ENCODE assay signal across 8 cellular contexts in genomic region chr4:165131247-165131832, GRCh38. TPM values are rescaled to one million over a fixed set of nuclear protein-coding genes. Genes with fewer than 3 reads are reported as not detected.
DNase-seq lines count a peak whose midpoint lies in the region; ATAC-seq and TF ChIP-seq lines count a peak whose summit lies in the region.

No MANE protein-coding gene starts in this region.

- TF ChIP-seq POLR2A in IMR-90 (IDR thresholded peaks at IDR 0.05; ENCODE audit: low read depth, low read length), result no peak

- POLR2A ChIA-PET in IMR-90 (lab: Charles Lee; ENCODE audit: unreplicated experiment), result no interaction called here
- POLR2A ChIA-PET in Panc1 (lab: Charles Lee), result no interaction called here

- in situ Hi-C loops in IMR-90 (cut with MboI; ENCODE audit: low sequenced_read_pairs) (loop anchor here (5.0 to 25.0 kb wide), 3 partner anchors 223 to 956 kb away; no protein-coding TSS in a partner anchor), Panc1 (cut with HindIII; ENCODE audit: low pct_unique_long_range_greater_than_20kb, low sequenced_read_pairs) (no loop called here)

- H3K9me3 ChIP-seq in IMR-90 (ENCODE audit: control insufficient read depth, insufficient read depth, low read length) (no peaks in the 10 kb centered on the region), Panc1 (ENCODE audit: control insufficient read depth, insufficient read depth, low read depth, low read length) (no peaks in the 10 kb centered on the region), tibial artery (no peaks in the 10 kb centered on the region)

- no peak overlapping the region for H2AK9ac ChIP-seq in IMR-90 (replicated peaks; ENCODE audit: low read depth, low read length, poor library complexity)

- H3K9ac ChIP-seq in IMR-90 (ENCODE audit: low read depth, low read length), result no peak overlapping the region

- H2BK15ac ChIP-seq in IMR-90 (ENCODE audit: low read depth, low read length), result no peak overlapping the region

- H3K23ac ChIP-seq in IMR-90 (ENCODE audit: low read depth, low read length), result no peak overlapping the region

- H4K5ac ChIP-seq in IMR-90 (ENCODE audit: low read depth, low read length), result no peak overlapping the region

- H3K18ac ChIP-seq in IMR-90 (ENCODE audit: low read depth, low read length), result no peak overlapping the region

- peak; percentile 77 for ATAC-seq in GM21515 (IDR thresholded peaks at IDR 0.05; ENCODE audit: unreplicated experiment)
- ATAC-seq in IMR-90 (ENCODE audit: low read depth), result peak; percentile 95
- ATAC-seq in Panc1, result peak; percentile 87

- no peak overlapping the region for H3K56ac ChIP-seq in IMR-90 (ENCODE audit: extremely low read depth, insufficient read depth, low read length)

- H3K36me3 ChIP-seq in IMR-90 (ENCODE audit: control insufficient read depth, insufficient read depth, low read length), result no peaks in the 10 kb centered on the region
- no peaks in the 10 kb centered on the region for H3K36me3 ChIP-seq in Panc1 (ENCODE audit: control insufficient read depth, insufficient read depth, low read length)
- H3K36me3 ChIP-seq in tibial artery, result no peaks in the 10 kb centered on the region

- H2BK5ac ChIP-seq in IMR-90 (ENCODE audit: low read depth, low read length, poor library complexity, severe bottlenecking), result no peak overlapping the region

- no peak overlapping the region for H2BK120ac ChIP-seq in IMR-90 (ENCODE audit: low read depth, low read length)

- H4K8ac ChIP-seq in IMR-90 (ENCODE audit: low read depth in 2 of 2, low read length in 2 of 2), result no peak overlapping the region

- WGBS in IMR-90 (ENCODE audit: extremely low coverage in 2 of 2, insufficient read length in 1 of 2), 2 experiments, result no CpG with 5 or more reads among the region's 9 CpGs

- H3K14ac ChIP-seq in IMR-90 (replicated peaks; ENCODE audit: low read depth, low read length), result no peak overlapping the region

- CTCF ChIA-PET in IMR-90 (lab: Yijun Ruan, JAX), result interaction anchor here (0.6 to 2.5 kb wide), 23 partner anchors 8 to 362 kb away, joined by 3 to 10 read pairs (median 4); partner anchors contain the start of gene TMEM192
- CTCF ChIA-PET in Panc1 (lab: Charles Lee), result interaction anchor here (0.6 to 1.3 kb wide), 5 partner anchors 19 to 334 kb away, joined by 3 to 5 read pairs (median 4); partner anchors contain the start of gene TMEM192

- intact Hi-C loops in IMR-90 (cut with micrococcal nuclease) (loop anchor here (1.0 kb wide), 2 partner anchors 212 to 334 kb away; no protein-coding TSS in a partner anchor), Panc1 (cut with micrococcal nuclease; ENCODE audit: unreplicated experiment) (loop anchor here (1.0 kb wide), 1 partner anchor 334 kb away; no protein-coding TSS in a partner anchor), tibial artery (cut with DNase I; ENCODE audit: low total_unique reads) (loop anchor here (10.0 kb wide), 2 partner anchors 193 to 223 kb away; partner anchors contain the start of gene MSMO1)

- BruUV-seq in IMR-90 (replicated peaks; lab: Mats Ljungman, UMichigan) (no TSS peak), Panc1 (replicated peaks; lab: Mats Ljungman, UMichigan) (no TSS peak)

- H3K79me1 ChIP-seq in IMR-90 (ENCODE audit: low read depth in 1 of 2, low read length in 2 of 2), result no peaks in the 10 kb centered on the region

- H2AK5ac ChIP-seq in IMR-90 (ENCODE audit: low read depth, low read length), result no peak overlapping the region

- H4K91ac ChIP-seq in IMR-90 (ENCODE audit: insufficient read depth, low read depth, low read length), result no peak overlapping the region

- H3K4ac ChIP-seq in IMR-90 (ENCODE audit: low read depth, low read length), result no peak overlapping the region

- peak; percentile 85 for TF ChIP-seq CTCF in IMR-90 (conservative IDR thresholded peaks at IDR 0.05; ENCODE audit: low read depth, low read length)
- peak; percentile 83 for TF ChIP-seq CTCF in Panc1 (IDR thresholded peaks at IDR 0.05)
- peak; percentile 82 to 92 for TF ChIP-seq CTCF in tibial artery (IDR thresholded peaks at IDR 0.05)

- no peak overlapping the region for H2AFZ ChIP-seq in IMR-90 (replicated peaks; ENCODE audit: low read length, poor library complexity)

- peak; percentile 90 for TF ChIP-seq RAD21 in IMR-90 (IDR thresholded peaks at IDR 0.05; ENCODE audit: low read length)

- H3K27me3 ChIP-seq in IMR-90 (ENCODE audit: control insufficient read depth, insufficient read depth, low read length) (no peaks in the 10 kb centered on the region; the same call in 1 of the 2 replicates), Panc1 (ENCODE audit: control insufficient read depth, insufficient read depth, low read length) (no peaks in the 10 kb centered on the region; the same call in 1 of the 2 replicates), tibial artery (no peaks in the 10 kb centered on the region)

- dilution Hi-C loops in IMR-90 (cut with HindIII; ENCODE audit: low sequenced_read_pairs, unreplicated experiment), result loop anchor here (25.0 kb wide), 1 partner anchor 331 kb away; no protein-coding TSS in a partner anchor

- DNase-seq in DMS53 treated with DMSO at 0.1 percent for 48 hours (lab: John Stamatoyannopoulos, UW; ENCODE audit: unreplicated experiment) (peak; percentile 20), IMR-90 (peak; percentile 55), Panc1 (ENCODE audit: low read depth, low spot score) (peak; percentile 55), fibroblast of the conjunctiva (ENCODE audit: low read depth) (peak; percentile 39), occipital lobe (lab: John Stamatoyannopoulos, UW) (peak; percentile 71), tibial artery (peak in 1 of 2 donors; percentile 57)
- DNase-seq in activated T-cell treated with anti-CD3 and anti-CD28 coated beads, Interleukin-2, amount 50 U/mL, for 48 hours, result peak; percentile 83 to 86

- no peaks in the 10 kb centered on the region for H4K20me1 ChIP-seq in IMR-90 (ENCODE audit: insufficient read depth, low read length)

- H3K9me1 ChIP-seq in IMR-90 (ENCODE audit: insufficient read depth, low read length), result no peaks in the 10 kb centered on the region

- H3K4me3 ChIP-seq in IMR-90 (ENCODE audit: insufficient read depth, low read depth, low read length), result no peak overlapping the region
- no peak overlapping the region for H3K4me3 ChIP-seq in Panc1 (ENCODE audit: low read depth in 2 of 2, low read length in 2 of 2)
- no peak overlapping the region for H3K4me3 ChIP-seq in tibial artery

- H3K27ac ChIP-seq in IMR-90 (ENCODE audit: insufficient read depth, low read length) (no peak overlapping the region), Panc1 (ENCODE audit: low read length) (no peak overlapping the region), tibial artery (no peak overlapping the region)

- H2BK20ac ChIP-seq in IMR-90 (ENCODE audit: low read depth, low read length), result no peak overlapping the region

- H3K4me1 ChIP-seq in IMR-90 (ENCODE audit: control insufficient read depth, insufficient read depth, low read length) (no peaks in the 10 kb centered on the region), Panc1 (ENCODE audit: control insufficient read depth, insufficient read depth, low read length) (no peaks in the 10 kb centered on the region), tibial artery (peaks cover 0 to 5% (median 0%) of the 10 kb centered on the region in 4 donors)

- H3K4me2 ChIP-seq in IMR-90 (ENCODE audit: low read depth, low read length), result no peak overlapping the region

TF ChIP-seq in IMR-90, 13 proteins besides CTCF, POLR2A, EP300 and RAD21:
- peak; percentile 92 for TF ChIP-seq SMC3 (IDR thresholded peaks at IDR 0.05; ENCODE audit: low read depth, low read length)
- no peak for TF ChIP-seq CHD1 (IDR thresholded peaks at IDR 0.05; ENCODE audit: low read depth, low read length)

RNA-seq across cellular contexts. Expression of gene TMEM192, which starts 18.7 kb away (rescaled TPM):
- total RNA-seq in IMR-90 (2012; rRNA removed) (11.1 and 17.2 TPM in 2 replicates), Panc1 (2021; ENCODE audit: unreplicated experiment) (7.2 TPM), occipital lobe (8.6 TPM)
- polyA plus RNA-seq in IMR-90 (2012; rRNA removed), result 6.4 and 7.7 TPM in 2 replicates
- 1.9 and 2.5 TPM in 2 replicates for polyA plus RNA-seq in IMR-90 (2012; cell fraction: cytosol; rRNA removed)
- 0.23 and 2.5 TPM in 2 replicates for polyA plus RNA-seq in IMR-90 (2012; cell fraction: nucleus; rRNA removed; ENCODE audit: low replicate concordance)
- 5.0 TPM for polyA plus RNA-seq in Panc1 (2012; ENCODE audit: insufficient read length)
